In genomic region chr6:87436435-87436834, GRCh38 we compare ENCODE assay signal across 9 cellular contexts. TPM values are rescaled to one million over a fixed set of nuclear protein-coding genes. Genes with fewer than 3 reads are reported as not detected.
DNase-seq lines count a peak whose midpoint lies in the region; ATAC-seq and TF ChIP-seq lines count a peak whose summit lies in the region.
"Had no signal": no experiment of that assay in that cellular context is flagged by ENCODE, and none has a peak within 500 bp of the region (broad histone marks: within the 10 kb centered on the region; RNA-seq: fewer than 3 reads in every experiment).

No MANE protein-coding gene starts in this region.

- H3K4me3 ChIP-seq in left ventricle myocardium inferior (no peak overlapping the region), adipocyte (ENCODE audit: low read length) (no peak overlapping the region)

- H3K27me3 ChIP-seq in left ventricle myocardium inferior (ENCODE audit: low read depth) (no peaks in the 10 kb centered on the region), adipocyte (replicated peaks; ENCODE audit: control insufficient read depth, insufficient read depth, low read length) (no peaks in the 10 kb centered on the region)

- H3K9me3 ChIP-seq in left ventricle myocardium inferior (replicated peaks) (peaks cover 3% of the 10 kb centered on the region), adipocyte (ENCODE audit: control insufficient read depth, low read length) (peaks cover 3% of the 10 kb centered on the region)

- POLR2A ChIA-PET in RWPE1 (lab: Yijun Ruan, JAX; ENCODE audit: low non-redundant PET): no interaction called here

- CTCF ChIA-PET in RWPE1 (lab: Yijun Ruan, JAX): no interaction called here

- peak; percentile 52 for ATAC-seq in Right ventricle myocardium inferior

- TF ChIP-seq CTCF in left ventricle myocardium inferior (IDR thresholded peaks at IDR 0.05; ENCODE audit: borderline replicate concordance) (no peak), RWPE1 (conservative IDR thresholded peaks at IDR 0.05; ENCODE audit: low read depth) (no peak)

- intact Hi-C loops in Right ventricle myocardium inferior (cut with DNase I) (no loop called here), left ventricle myocardium inferior (cut with micrococcal nuclease) (no loop called here)

- H3K36me3 ChIP-seq in left ventricle myocardium inferior (no peaks in the 10 kb centered on the region), adipocyte (ENCODE audit: control insufficient read depth, insufficient read depth, low read length, severe bottlenecking) (no peaks in the 10 kb centered on the region)

- no peak for DNase-seq in Right ventricle myocardium inferior (ENCODE audit: missing footprints)
- DNase-seq in left ventricle myocardium inferior: no peak
- peak; percentile 62 for DNase-seq in RWPE1 (ENCODE audit: low spot score)
- DNase-seq in adipocyte (ENCODE audit: low read depth): peak; percentile 73
- peak; percentile 88 for DNase-seq in islet precursor cell
- DNase-seq in stimulated activated CD8-positive, alpha-beta memory T cell treated with anti-CD3 and anti-CD28 coated beads, Interleukin-2, amount 100 ng/mL, for 48 hours (ENCODE audit: low read depth in 2 of 2): peak; percentile 6 to 10
- DNase-seq in GOT3 (lab: John Stamatoyannopoulos, UW): no peak
- DNase-seq in inferior parietal cortex (ENCODE audit: extremely low spot score): no peak

- H3K9ac ChIP-seq in adipocyte (ENCODE audit: low read length): no peak overlapping the region

- no peaks in the 10 kb centered on the region for H3K4me1 ChIP-seq in left ventricle myocardium inferior
- H3K4me1 ChIP-seq in adipocyte (ENCODE audit: control insufficient read depth, insufficient read depth, low read length): no peaks in the 10 kb centered on the region

- no peak overlapping the region for H3K27ac ChIP-seq in left ventricle myocardium inferior (replicated peaks)
- H3K27ac ChIP-seq in RWPE1: no peak overlapping the region
- H3K27ac ChIP-seq: C4-2B had no signal

RNA-seq across cellular contexts. Expression of gene CFAP206, which starts 28.7 kb away (rescaled TPM):
- total RNA-seq in Right ventricle myocardium inferior: 0.11 TPM
- 0.11 TPM for total RNA-seq in left ventricle myocardium inferior

RNA-seq across cellular contexts. Expression of gene SLC35A1, which starts 36.3 kb away (rescaled TPM):
- total RNA-seq in Right ventricle myocardium inferior: 10.9 TPM
- 11.6 TPM for total RNA-seq in left ventricle myocardium inferior

Comparison
In these comparisons a context has a peak if more than half of its experiments do, and no peak if none do; other contexts are left out.
1. DNase-seq: peak in RWPE1 (single experiment), adipocyte (single experiment), islet precursor cell (single experiment) and stimulated activated CD8-positive, alpha-beta memory T cell treated with anti-CD3 and anti-CD28 coated beads, Interleukin-2, amount 100 ng/mL, for 48 hours (2 of 2); none in Right ventricle myocardium inferior (single experiment), left ventricle myocardium inferior (single experiment), GOT3 (single experiment) and inferior parietal cortex (single experiment).